22 cellular contexts compared by ENCODE assay signal in the genomic region with DNA sequence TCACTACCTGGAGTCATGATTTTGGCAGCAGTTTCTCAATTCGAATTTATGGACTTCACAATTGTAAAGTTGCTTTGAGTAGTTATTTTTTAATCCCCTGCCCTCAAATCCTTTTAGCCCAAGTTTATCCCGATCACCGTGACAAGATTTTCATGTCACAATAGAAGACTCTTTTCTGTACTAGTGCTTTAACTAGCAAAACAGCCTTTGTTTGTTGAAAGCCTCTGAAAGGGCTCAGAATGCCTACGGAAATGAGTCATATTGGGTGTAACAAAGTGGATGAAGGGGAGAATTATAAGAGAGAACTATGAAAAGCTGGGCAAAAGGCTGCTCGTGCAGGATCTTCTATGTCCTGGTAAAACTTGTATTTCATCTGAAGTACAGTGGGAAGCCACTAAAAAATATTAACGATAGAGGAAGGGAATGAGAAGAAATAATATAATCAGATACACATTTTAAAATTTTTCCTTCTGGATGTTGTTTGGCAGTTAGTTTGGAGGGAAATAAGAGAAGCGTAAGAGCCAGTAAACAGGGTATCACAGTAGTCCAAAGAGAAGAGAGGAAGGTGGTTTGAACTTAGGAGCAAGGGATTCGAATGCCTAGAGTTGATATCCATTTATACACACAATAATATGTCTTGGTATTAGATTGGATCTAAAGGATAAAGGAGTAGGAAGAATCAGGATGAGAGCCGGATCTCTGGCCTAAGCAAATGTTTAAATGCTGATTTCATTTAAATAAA.
DNase-seq lines count a peak whose midpoint lies in the region; ATAC-seq, FAIRE-seq and TF ChIP-seq lines count a peak whose summit lies in the region.
"Had no signal": no experiment of that assay in that cellular context is flagged by ENCODE, and none has a peak within 500 bp of the region (broad histone marks: within the 10 kb centered on the region; RNA-seq: fewer than 3 reads in every experiment).

No MANE protein-coding gene starts in this region.

- BruUV-seq in MCF 10A (replicated peaks; lab: Mats Ljungman, UMichigan) = no TSS peak

- H3K27ac ChIP-seq in breast epithelium = no peak overlapping the region
- H3K27ac ChIP-seq: left lung, upper lobe of right lung had no signal

- no peaks in the 10 kb centered on the region for H3K27me3 Mint-ChIP-seq in MCF 10A (ENCODE audit: insufficient read depth, unreplicated experiment)
- H3K27me3 Mint-ChIP-seq: activated CD4-positive, alpha-beta memory T cell treated with anti-CD3 and anti-CD28 coated beads, Interleukin-2, amount 10 ng/mL, durations not matched to agents 7 days and 5 days; CD4-positive, CD25-positive, alpha-beta regulatory T cell; stimulated activated naive CD8-positive, alpha-beta T cell treated with anti-CD3 and anti-CD28 coated beads, Interleukin-15, Interleukin-2, amounts not matched to agents 100 ng/mL and 50 ng/mL, for 24 hours had no signal

- in situ Hi-C loops in SK-MEL-5 (cut with HindIII; ENCODE audit: low pct_unique_long_range_greater_than_20kb, low sequenced_read_pairs) = no loop called here

- H3K4me1 ChIP-seq in breast epithelium (no peaks in the 10 kb centered on the region), BE2C (no peaks in the 10 kb centered on the region)
- H3K4me1 ChIP-seq: left lung, upper lobe of right lung had no signal

- H3K27ac Mint-ChIP-seq in MCF 10A (ENCODE audit: low read depth, unreplicated experiment) = peak overlapping the region; percentile 10
- H3K27ac Mint-ChIP-seq: activated CD4-positive, alpha-beta memory T cell treated with anti-CD3 and anti-CD28 coated beads, Interleukin-2, amount 10 ng/mL, durations not matched to agents 7 days and 5 days; activated T-cell treated with anti-CD3 and anti-CD28 coated beads, Interleukin-2, amount 50 U/mL, for 72 hours; CD4-positive, CD25-positive, alpha-beta regulatory T cell; stimulated activated naive CD8-positive, alpha-beta T cell treated with anti-CD3 and anti-CD28 coated beads, Interleukin-15, Interleukin-2, amounts not matched to agents 100 ng/mL and 50 ng/mL, for 24 hours had no signal

- no peak overlapping the region for H3K4me3 Mint-ChIP-seq in MCF 10A (ENCODE audit: unreplicated experiment)
- H3K4me3 Mint-ChIP-seq: activated CD4-positive, alpha-beta memory T cell treated with anti-CD3 and anti-CD28 coated beads, Interleukin-2, amount 10 ng/mL, durations not matched to agents 7 days and 5 days; activated T-cell treated with anti-CD3 and anti-CD28 coated beads, Interleukin-2, amount 50 U/mL, for 72 hours; stimulated activated naive CD8-positive, alpha-beta T cell treated with anti-CD3 and anti-CD28 coated beads, Interleukin-15, Interleukin-2, amounts not matched to agents 100 ng/mL and 50 ng/mL, for 24 hours had no signal

- H3K9me3 ChIP-seq in breast epithelium (no peaks in the 10 kb centered on the region), BE2C (no peaks in the 10 kb centered on the region)
- H3K9me3 ChIP-seq: upper lobe of right lung had no signal

- FAIRE-seq in urothelium cell line (lab: Jason Lieb, UNC) = no peak
- FAIRE-seq: frontal cortex had no signal

- no peak for TF ChIP-seq POLR2A in breast epithelium (IDR thresholded peaks at IDR 0.05)

- peak; percentile 52 for DNase-seq in MCF 10A (ENCODE audit: unreplicated experiment)
- DNase-seq in breast epithelium (ENCODE audit: low spot score in 2 of 2) = no peak
- DNase-seq in SK-MEL-5 (ENCODE audit: low read depth, low spot score) = peak; percentile 85
- DNase-seq in foreskin melanocyte = peak; percentile 82
- peak; percentile 30 for DNase-seq in urothelium cell line (ENCODE audit: low spot score)
- DNase-seq in BE2C = no peak
- DNase-seq in activated CD8-positive, alpha-beta memory T cell treated with anti-CD3 and anti-CD28 coated beads for 24 hours = no peak
- DNase-seq: 8988T; activated CD4-positive, alpha-beta memory T cell treated with anti-CD3 and anti-CD28 coated beads, Interleukin-2, amount 10 ng/mL, durations not matched to agents 7 days and 5 days; activated T-cell treated with anti-CD3 and anti-CD28 coated beads, Interleukin-2, amount 50 U/mL, for 72 hours; CD4-positive, CD25-positive, alpha-beta regulatory T cell; cerebellar nuclear complex; Kasumi-1; left lung; NCI-H1436; NCI-H524 treated with DMSO at 0.1 percent for 48 hours; stimulated activated CD4-positive, alpha-beta T cell treated with anti-CD3 and anti-CD28 coated beads, Interleukin-15, amount 100 ng/mL, for 24 hours; upper lobe of right lung had no signal

- CTCF ChIA-PET in MCF 10A (lab: Yijun Ruan, JAX) = no interaction called here

- H3K4me1 Mint-ChIP-seq in MCF 10A (ENCODE audit: insufficient read depth, unreplicated experiment) = peaks cover 12% of the 10 kb centered on the region
- H3K4me1 Mint-ChIP-seq: activated CD4-positive, alpha-beta memory T cell treated with anti-CD3 and anti-CD28 coated beads, Interleukin-2, amount 10 ng/mL, durations not matched to agents 7 days and 5 days; CD4-positive, CD25-positive, alpha-beta regulatory T cell had no signal

- ATAC-seq in GM18517 (IDR thresholded peaks at IDR 0.05; ENCODE audit: unreplicated experiment) = no peak
- ATAC-seq: activated T-cell treated with anti-CD3 and anti-CD28 coated beads, Interleukin-2, amount 50 U/mL, for 72 hours; left lung; Panc1; upper lobe of right lung had no signal

- H3K4me3 ChIP-seq in breast epithelium (no peak overlapping the region), BE2C (ENCODE audit: low read depth, low read length) (no peak overlapping the region)
- H3K4me3 ChIP-seq: left lung, upper lobe of right lung had no signal

- H3K9me3 Mint-ChIP-seq in MCF 10A (ENCODE audit: unreplicated experiment) = no peaks in the 10 kb centered on the region

- intact Hi-C loops in MCF 10A (cut with micrococcal nuclease) (no loop called here), breast epithelium (cut with DNase I; ENCODE audit: low total_unique reads) (no loop called here)

- POLR2A ChIA-PET in MCF 10A (lab: Yijun Ruan, JAX) = no interaction called here

- TF ChIP-seq CTCF in MCF 10A (IDR thresholded peaks at IDR 0.05; ENCODE audit: unreplicated experiment) (no peak), breast epithelium (IDR thresholded peaks at IDR 0.05) (no peak), BE2C (IDR thresholded peaks at IDR 0.05; ENCODE audit: low read depth, low read length) (no peak)

- H3K27me3 ChIP-seq in breast epithelium = no peaks in the 10 kb centered on the region
- no peaks in the 10 kb centered on the region for H3K27me3 ChIP-seq in BE2C
- H3K27me3 ChIP-seq: left lung, upper lobe of right lung had no signal

- H3K36me3 ChIP-seq in breast epithelium (peaks cover 4% of the 10 kb centered on the region), BE2C (no peaks in the 10 kb centered on the region)
- H3K36me3 ChIP-seq: left lung, upper lobe of right lung had no signal

- no peaks in the 10 kb centered on the region for H3K36me3 Mint-ChIP-seq in MCF 10A (ENCODE audit: insufficient read depth, unreplicated experiment)
- H3K36me3 Mint-ChIP-seq: CD4-positive, CD25-positive, alpha-beta regulatory T cell had no signal

Comparison
In these comparisons a context has a peak if more than half of its experiments do, and no peak if none do; other contexts are left out.
1. DNase-seq: peak in MCF 10A (single experiment), SK-MEL-5 (single experiment), foreskin melanocyte (single experiment) and urothelium cell line (single experiment); none in breast epithelium (0 of 2), BE2C (single experiment) and activated CD8-positive, alpha-beta memory T cell treated with anti-CD3 and anti-CD28 coated beads for 24 hours (single experiment).